26 cellular contexts compared by ENCODE assay signal in genomic region chr2:24763843-24764242, GRCh38. TPM values are rescaled to one million over a fixed set of nuclear protein-coding genes. Genes with fewer than 3 reads are reported as not detected.
"Had no signal": no experiment of that assay in that cellular context is flagged by ENCODE, and none has a peak within 500 bp of the region (broad histone marks: within the 10 kb centered on the region; RNA-seq: fewer than 3 reads in every experiment).

No MANE protein-coding gene starts in this region.

- H3K4me3 ChIP-seq: ascending aorta, gastrocnemius medialis, ovary, prostate gland, spleen, upper lobe of left lung had no signal

- H3K9me3 ChIP-seq: ascending aorta, gastrocnemius medialis, ovary, prostate gland, spleen, upper lobe of left lung had no signal

- H3K27me3 ChIP-seq: ascending aorta, brain microvascular endothelial cell, gastrocnemius medialis, ovary, spleen, upper lobe of left lung had no signal

- DNase-seq: activated CD4-positive, alpha-beta T cell treated with anti-CD3 and anti-CD28 coated beads for 4 hours; activated CD4-positive, alpha-beta T cell treated with anti-CD3 and anti-CD28 coated beads, Interleukin-2, amount 50 U/mL, for 48 hours; activated CD4-positive, CD25-positive, alpha-beta regulatory T cell; activated gamma-delta T cell treated with Interleukin-2 at 50 U/mL for 16 hours; brain microvascular endothelial cell; caudate nucleus; effector memory CD4-positive, alpha-beta T cell; gastrocnemius medialis; hippocampal formation; left ventricle myocardium superior; mammary epithelial cell; naive thymus-derived CD8-positive, alpha-beta T cell; ovary; spleen; stimulated activated CD4-positive, alpha-beta T cell treated with anti-CD3 and anti-CD28 coated beads, Interleukin-4, amount 100 ng/mL, for 1 hour; stimulated activated naive CD4-positive, alpha-beta T cell treated with Interleukin-2 at 50 U/mL for 16 hours; upper lobe of left lung had no signal

- H3K4me1 ChIP-seq: ascending aorta, gastrocnemius medialis, prostate gland, spleen had no signal

- H3K4me3 Mint-ChIP-seq: activated naive CD4-positive, alpha-beta T cell treated with anti-CD3 and anti-CD28 coated beads, Interleukin-2, amount 50 U/mL, for 24 hours; mesothelial cell of epicardium; naive thymus-derived CD8-positive, alpha-beta T cell; T-helper 1 cell treated with Interleukin-12 subunit alpha and Interleukin-12 subunit beta and Interleukin-4 antibody, amounts not matched to agents 30 μg/mL and 1 μg/mL, for 36 hours had no signal

- H3K4me1 Mint-ChIP-seq: mesothelial cell of epicardium had no signal

- ATAC-seq: esophagus mucosa; gastrocnemius medialis; left ventricle myocardium superior; naive thymus-derived CD8-positive, alpha-beta T cell had no signal

- H3K27ac ChIP-seq: ascending aorta, brain microvascular endothelial cell, gastrocnemius medialis, ovary, prostate gland, spleen, upper lobe of left lung had no signal

- H3K27ac Mint-ChIP-seq: activated naive CD4-positive, alpha-beta T cell treated with anti-CD3 and anti-CD28 coated beads, Interleukin-2, amount 50 U/mL, for 24 hours; mesothelial cell of epicardium; T-helper 1 cell treated with Interleukin-12 subunit alpha and Interleukin-12 subunit beta and Interleukin-4 antibody, amounts not matched to agents 30 μg/mL and 1 μg/mL, for 36 hours had no signal

- H3K36me3 ChIP-seq: brain microvascular endothelial cell, ovary, prostate gland had no signal

- H3K27me3 Mint-ChIP-seq: activated naive CD4-positive, alpha-beta T cell treated with anti-CD3 and anti-CD28 coated beads, Interleukin-2, amount 50 U/mL, for 24 hours; naive thymus-derived CD8-positive, alpha-beta T cell had no signal

- H3K9me3 Mint-ChIP-seq: activated naive CD4-positive, alpha-beta T cell treated with anti-CD3 and anti-CD28 coated beads, Interleukin-2, amount 50 U/mL, for 24 hours; mesothelial cell of epicardium; naive thymus-derived CD8-positive, alpha-beta T cell; T-helper 1 cell treated with Interleukin-12 subunit alpha and Interleukin-12 subunit beta and Interleukin-4 antibody, amounts not matched to agents 30 μg/mL and 1 μg/mL, for 36 hours had no signal

- FAIRE-seq: colon, endothelial cell of umbilical vein, islet of Langerhans had no signal

RNA-seq across cellular contexts. Expression of gene CENPO, which starts 29.4 kb away (rescaled TPM):
- total RNA-seq: ascending aorta had no signal
